ENCODE assay signal across 26 cellular contexts in the genomic region with DNA sequence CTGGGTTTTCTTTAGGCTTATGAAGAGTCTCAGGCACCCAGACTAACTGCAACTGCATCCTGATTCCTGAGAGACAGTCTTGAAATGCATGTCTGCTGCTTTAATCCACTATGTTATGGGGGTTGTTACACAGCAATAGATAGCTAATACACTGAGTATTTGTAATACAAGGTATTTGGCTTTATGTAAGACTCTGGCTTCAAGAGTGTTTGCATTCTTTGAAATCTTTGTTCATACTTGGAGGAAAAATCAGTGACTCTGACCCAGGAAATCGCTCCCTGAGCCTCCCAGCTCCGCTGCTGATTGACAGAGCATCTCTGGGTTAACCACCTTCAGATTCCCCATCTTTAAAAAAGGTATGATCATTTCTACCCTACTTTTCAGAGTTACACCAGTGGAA.
DNase-seq lines count a peak whose midpoint lies in the region; ATAC-seq, FAIRE-seq and TF ChIP-seq lines count a peak whose summit lies in the region.
"Had no signal": no experiment of that assay in that cellular context is flagged by ENCODE, and none has a peak within 500 bp of the region (broad histone marks: within the 10 kb centered on the region; RNA-seq: fewer than 3 reads in every experiment).

No MANE protein-coding gene starts in this region.

- POLR2A ChIA-PET in HepG2 (lab: Yijun Ruan, JAX): no interaction called here
- POLR2A ChIA-PET in endothelial cell of umbilical vein (lab: Charles Lee): no interaction called here

- no peak overlapping the region for H3K4me2 ChIP-seq in HepG2 (ENCODE audit: low read depth, low read length)
- no peak overlapping the region for H3K4me2 ChIP-seq in endothelial cell of umbilical vein (ENCODE audit: insufficient read depth, low read length)
- peak overlapping the region; percentile 80 for H3K4me2 ChIP-seq in osteoblast (ENCODE audit: insufficient read depth, low read length)
- H3K4me2 ChIP-seq: A549 had no signal

- TF ChIP-seq CTCF in HepG2 (CRISPR knock-in tag; IDR thresholded peaks at IDR 0.05) (no peak), right lobe of liver (IDR thresholded peaks at IDR 0.05) (no peak), endothelial cell of umbilical vein (IDR thresholded peaks at IDR 0.05; ENCODE audit: extremely low read depth in 1 of 2, insufficient read depth in 1 of 2, low read depth in 1 of 2, low read length in 2 of 2) (no peak), osteoblast (IDR thresholded peaks at IDR 0.05; ENCODE audit: extremely low read depth, low read depth, low read length) (no peak)

- DNase-seq in HepG2 (ENCODE audit: low spot score) (no peak), right lobe of liver (no peak), endothelial cell of umbilical vein (ENCODE audit: low read depth, low spot score) (no peak), osteoblast (ENCODE audit: insufficient read length, low spot score, missing footprints) (no peak)
- DNase-seq in effector CD4-positive, alpha-beta T cell: no peak
- no peak for DNase-seq in activated naive CD4-positive, alpha-beta T cell treated with Interleukin-2 at 50 U/mL for 16 hours
- DNase-seq: activated CD4-positive, alpha-beta T cell treated with anti-CD3 and anti-CD28 coated beads, Interleukin-2, amount 10 ng/mL, durations not matched to agents 24 days and 14 days; activated naive CD4-positive, alpha-beta T cell treated with anti-CD3 and anti-CD28 coated beads, Interleukin-2, amount 50 U/mL, for 16 hours; activated T-cell treated with anti-CD3 and anti-CD28 coated beads, Interleukin-2, amount 50 U/mL, for 72 hours; CD4-positive, CD25-positive, alpha-beta regulatory T cell; HCEC 1CT; naive thymus-derived CD4-positive, alpha-beta T cell; NCI-H146; NCI-H510A treated with DMSO at 0.1 percent for 48 hours; NK-92 treated with Interleukin-12 subunit alpha and Interleukin-12 subunit beta, amount 100 ng/mL, for 24 hours; small intestine; stimulated activated CD4-positive, alpha-beta T cell treated with anti-CD3 and anti-CD28 coated beads, Interleukin-2, amount 100 ng/mL, for 24 hours; stimulated activated naive B cell treated with anti-CD40 and anti-IgM and Interleukin-4, amounts not matched to agents 10 μg/mL and 1 μg/mL and 100 μg/mL, for 72 hours; tibial artery had no signal

- H4K20me1 ChIP-seq in HepG2 (ENCODE audit: insufficient read depth, low read length) (no peaks in the 10 kb centered on the region), endothelial cell of umbilical vein (replicated peaks; ENCODE audit: control insufficient read depth, extremely low read depth, insufficient read depth, low read length) (no peaks in the 10 kb centered on the region), osteoblast (ENCODE audit: insufficient read depth, low read length) (no peaks in the 10 kb centered on the region)

- H3K9me1 ChIP-seq in endothelial cell of umbilical vein (replicated peaks; ENCODE audit: control insufficient read depth, extremely low read depth, insufficient read depth, low read length): no peaks in the 10 kb centered on the region

- TF ChIP-seq POLR2A in HepG2 (IDR thresholded peaks at IDR 0.05; ENCODE audit: insufficient read depth in 1 of 2, low read depth in 2 of 2, low read length in 2 of 2) (no peak), right lobe of liver (IDR thresholded peaks at IDR 0.05) (no peak), endothelial cell of umbilical vein (IDR thresholded peaks at IDR 0.05; ENCODE audit: low read depth, low read length) (no peak)

- peaks cover 0 to 4% of the 10 kb centered on the region in 2 experiments; a peak in 2 of 5 replicates for H3K27me3 ChIP-seq in HepG2 (ENCODE audit: control insufficient read depth in 1 of 2, insufficient read depth in 2 of 2, low read length in 2 of 2)
- no peaks in the 10 kb centered on the region for H3K27me3 ChIP-seq in right lobe of liver
- peaks cover 0 to 1% of the 10 kb centered on the region in 2 experiments for H3K27me3 ChIP-seq in endothelial cell of umbilical vein (ENCODE audit: control insufficient read depth in 2 of 2, insufficient read depth in 2 of 2, low read length in 2 of 2)
- H3K27me3 ChIP-seq in osteoblast (ENCODE audit: insufficient read depth, low read length): no peaks in the 10 kb centered on the region
- H3K27me3 ChIP-seq: SJSA1, tibial artery had no signal

- WGBS in HepG2 (ENCODE audit: low lambda C conversion rate): 14% methylated on average over 2 of the region's 2 CpGs
- 66% methylated on average over 2 of the region's 2 CpGs for WGBS in right lobe of liver (ENCODE audit: insufficient coverage, low coverage, low lambda C conversion rate, missing lambda C conversion rate)

- H3K79me2 ChIP-seq in HepG2 (ENCODE audit: insufficient read depth, low read length) (no peaks in the 10 kb centered on the region), endothelial cell of umbilical vein (ENCODE audit: control insufficient read depth, insufficient read depth, low read length) (no peaks in the 10 kb centered on the region), osteoblast (ENCODE audit: insufficient read depth, low read length) (no peaks in the 10 kb centered on the region)

- intact Hi-C loops in HepG2 (cut with micrococcal nuclease; ENCODE audit: unreplicated experiment) (no loop called here), right lobe of liver (cut with DNase I) (no loop called here), endothelial cell of umbilical vein (cut with micrococcal nuclease) (no loop called here)

- H3K27ac ChIP-seq in HepG2 (ENCODE audit: extremely low read length, insufficient read depth, low read length) (no peak overlapping the region), right lobe of liver (no peak overlapping the region), endothelial cell of umbilical vein (ENCODE audit: insufficient read depth, low read depth, low read length) (no peak overlapping the region), osteoblast (ENCODE audit: low read depth, low read length) (peak overlapping the region; percentile 0)
- H3K27ac ChIP-seq: A549, SJSA1, tibial artery had no signal

- H2AFZ ChIP-seq in HepG2 (ENCODE audit: low read length): peak overlapping the region; percentile 2
- H2AFZ ChIP-seq in endothelial cell of umbilical vein (ENCODE audit: low read depth, low read length): peak overlapping the region; percentile 88
- H2AFZ ChIP-seq in osteoblast (ENCODE audit: low read length): peak overlapping the region; percentile 94

- TF ChIP-seq EP300 in HepG2 (IDR thresholded peaks at IDR 0.05; ENCODE audit: low read depth in 2 of 2, low read length in 2 of 2) (no peak), HepG2 (CRISPR knock-in tag; IDR thresholded peaks at IDR 0.05; ENCODE audit: borderline replicate concordance) (no peak)

- H3K36me3 ChIP-seq in HepG2 (replicated peaks in 1 of 2; ENCODE audit: control insufficient read depth in 1 of 2, insufficient read depth in 2 of 2, low read length in 2 of 2) (no peaks in the 10 kb centered on the region), right lobe of liver (no peaks in the 10 kb centered on the region), endothelial cell of umbilical vein (ENCODE audit: control insufficient read depth in 2 of 2, extremely low read depth in 1 of 2, insufficient read depth in 2 of 2, low read length in 2 of 2) (no peaks in the 10 kb centered on the region), osteoblast (ENCODE audit: insufficient read depth, low read length) (no peaks in the 10 kb centered on the region)
- H3K36me3 ChIP-seq: gastroesophageal sphincter, SJSA1, tibial artery had no signal

- dilution Hi-C loops in endothelial cell of umbilical vein (cut with MboI; ENCODE audit: extremely low pct_ligation_motif_present, low sequenced_read_pairs): no loop called here

- no peak for TF ChIP-seq RAD21 in HepG2 (CRISPR knock-in tag; IDR thresholded peaks at IDR 0.05)

- CTCF ChIA-PET in HepG2 (lab: Yijun Ruan, JAX; ENCODE audit: low intra/inter-chr PET ratio, low total read pairs): no interaction called here
- CTCF ChIA-PET in endothelial cell of umbilical vein (lab: Charles Lee): no interaction called here

- in situ Hi-C loops in HepG2 (cut with HindIII; ENCODE audit: extremely low pct_ligation_motif_present, low pct_unique_long_range_greater_than_20kb): no loop called here

- no peaks in the 10 kb centered on the region for H3K9me3 ChIP-seq in HepG2 (ENCODE audit: low read length)
- no peaks in the 10 kb centered on the region for H3K9me3 ChIP-seq in right lobe of liver
- no peaks in the 10 kb centered on the region for H3K9me3 ChIP-seq in endothelial cell of umbilical vein (replicated peaks; ENCODE audit: control insufficient read depth, insufficient read depth, low read length)
- no peaks in the 10 kb centered on the region for H3K9me3 ChIP-seq in osteoblast (ENCODE audit: low read depth, low read length)
- H3K9me3 ChIP-seq: A549, gastroesophageal sphincter, SJSA1, tibial artery had no signal

- H3K4me3 ChIP-seq in HepG2 (replicated peaks in 1 of 3; ENCODE audit: insufficient read depth in 1 of 3, low read depth in 2 of 3, low read length in 3 of 3) (no peak overlapping the region), right lobe of liver (no peak overlapping the region), endothelial cell of umbilical vein (replicated peaks in 1 of 3; ENCODE audit: insufficient read depth in 1 of 3, low read depth in 1 of 3, low read length in 3 of 3) (no peak overlapping the region), osteoblast (ENCODE audit: insufficient read depth, low read length) (peak overlapping the region; percentile 59)
- H3K4me3 ChIP-seq: A549, gastroesophageal sphincter, K562, SJSA1, tibial artery had no signal

- BruUV-seq in HepG2 (replicated peaks; lab: Mats Ljungman, UMichigan) (no TSS peak), endothelial cell of umbilical vein (replicated peaks; lab: Mats Ljungman, UMichigan) (no TSS peak)

- H3K4me1 ChIP-seq in HepG2 (ENCODE audit: insufficient read depth, low read length) (peaks cover 4% of the 10 kb centered on the region), right lobe of liver (peaks cover 0 to 3% (median 0%) of the 10 kb centered on the region in 4 donors), endothelial cell of umbilical vein (ENCODE audit: control insufficient read depth, extremely low read depth, insufficient read depth, low read length) (peaks cover 14% of the 10 kb centered on the region), osteoblast (ENCODE audit: insufficient read depth, low read length) (peaks cover 17% of the 10 kb centered on the region)
- H3K4me1 ChIP-seq: A549, SJSA1 had no signal

- no peak for ATAC-seq in HepG2
- ATAC-seq in right lobe of liver: no peak
- ATAC-seq in GM19455 (IDR thresholded peaks at IDR 0.05; ENCODE audit: unreplicated experiment): no peak
- no peak for ATAC-seq in GM19023 (IDR thresholded peaks at IDR 0.05; ENCODE audit: unreplicated experiment)
- ATAC-seq: A549; activated T-cell treated with anti-CD3 and anti-CD28 coated beads, Interleukin-2, amount 50 U/mL, for 72 hours; K562; naive thymus-derived CD4-positive, alpha-beta T cell; stimulated activated naive B cell treated with anti-CD40 and anti-IgM and Interleukin-4, amounts not matched to agents 10 μg/mL and 1 μg/mL and 100 μg/mL, for 72 hours had no signal

- FAIRE-seq in HepG2 (lab: Jason Lieb, UNC) (no peak), endothelial cell of umbilical vein (lab: Jason Lieb, UNC) (no peak)
- FAIRE-seq: A549, K562, RCC 7860, small intestine had no signal

- H3K9ac ChIP-seq in HepG2 (ENCODE audit: insufficient read depth, low read depth, low read length) (no peak overlapping the region), endothelial cell of umbilical vein (replicated peaks; ENCODE audit: extremely low read depth, insufficient read depth, low read length) (no peak overlapping the region)

Comparison
In these comparisons a context has a peak if more than half of its experiments do, and no peak if none do; other contexts are left out.
1. H2AFZ ChIP-seq: peak in every context shown above with its lines; median percentile 94 in osteoblast; 88 in endothelial cell of umbilical vein; 2 in HepG2.